In the genomic region with DNA sequence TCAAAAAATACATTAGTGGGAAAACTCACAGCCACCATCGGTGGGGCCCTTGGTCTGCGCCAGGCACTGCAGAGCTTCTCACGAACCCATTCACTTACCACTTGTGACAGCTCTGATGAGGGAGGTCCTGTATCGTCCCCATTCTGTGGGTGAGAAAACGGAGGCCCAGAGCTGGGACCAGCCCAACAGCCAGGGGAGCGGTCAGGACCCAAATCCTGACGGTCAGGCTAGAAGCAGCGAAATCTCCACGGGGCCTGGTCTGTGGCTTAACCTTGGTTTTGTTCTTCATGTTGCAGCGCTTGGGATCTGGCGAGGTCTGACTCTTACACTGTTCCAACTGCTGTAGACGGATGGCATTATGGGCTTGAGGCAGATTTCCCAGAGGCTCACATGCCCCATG, we compare ENCODE assay signal across 28 cellular contexts. TPM values are rescaled to one million over a fixed set of nuclear protein-coding genes. Genes with fewer than 3 reads are reported as not detected.
DNase-seq lines count a peak whose midpoint lies in the region; ATAC-seq lines count a peak whose summit lies in the region.
"Had no signal": no experiment of that assay in that cellular context is flagged by ENCODE, and none has a peak within 500 bp of the region (broad histone marks: within the 10 kb centered on the region; RNA-seq: fewer than 3 reads in every experiment).

No MANE protein-coding gene starts in this region.

- H3K27me3 ChIP-seq in BLaER1 = no peaks in the 10 kb centered on the region
- H3K27me3 ChIP-seq in CD4-positive, CD25-positive, alpha-beta regulatory T cell (ENCODE audit: control insufficient read depth, insufficient read depth, low read length) = peaks cover 3% of the 10 kb centered on the region
- peaks cover 0 to 1% of the 10 kb centered on the region in 2 donors for H3K27me3 ChIP-seq in naive thymus-derived CD4-positive, alpha-beta T cell (ENCODE audit: control insufficient read depth in 2 of 2, insufficient read depth in 2 of 2, low read length in 2 of 2)

- H3K36me3 ChIP-seq in BLaER1 (no peaks in the 10 kb centered on the region), KOPT-K1 (ENCODE audit: insufficient read depth, low read length) (no peaks in the 10 kb centered on the region)
- H3K36me3 ChIP-seq in CD4-positive, CD25-positive, alpha-beta regulatory T cell (ENCODE audit: control insufficient read depth, insufficient read depth, low read length) = no peaks in the 10 kb centered on the region
- no peaks in the 10 kb centered on the region for H3K36me3 ChIP-seq in naive thymus-derived CD4-positive, alpha-beta T cell (ENCODE audit: control insufficient read depth in 2 of 3, insufficient read depth in 3 of 3, low read length in 3 of 3)

- H3K36me3 Mint-ChIP-seq in CD4-positive, CD25-positive, alpha-beta regulatory T cell = no peaks in the 10 kb centered on the region
- H3K36me3 Mint-ChIP-seq in naive thymus-derived CD4-positive, alpha-beta T cell = no peaks in the 10 kb centered on the region
- H3K36me3 Mint-ChIP-seq: IgD-negative memory B cell had no signal

- no peaks in the 10 kb centered on the region for H4K20me1 ChIP-seq in BLaER1

- CTCF ChIA-PET in naive thymus-derived CD4-positive, alpha-beta T cell (lab: Charles Lee) = interaction anchor here (1.9 kb wide), 1 partner anchor 31 kb away, joined by 8 read pairs; no protein-coding TSS in a partner anchor

- H3K4me3 Mint-ChIP-seq in CD4-positive, CD25-positive, alpha-beta regulatory T cell = no peak overlapping the region
- peak overlapping the region in 1 of 10 donors; percentile 77 for H3K4me3 Mint-ChIP-seq in naive thymus-derived CD4-positive, alpha-beta T cell
- H3K4me3 Mint-ChIP-seq: IgD-negative memory B cell had no signal

- H3K27ac Mint-ChIP-seq in CD4-positive, CD25-positive, alpha-beta regulatory T cell = peak overlapping the region; percentile 79 to 83 (median 79)
- peak overlapping the region in 8 of 9 donors; percentile 37 to 90 (median 59) for H3K27ac Mint-ChIP-seq in naive thymus-derived CD4-positive, alpha-beta T cell
- H3K27ac Mint-ChIP-seq: IgD-negative memory B cell had no signal

- H3K9me3 ChIP-seq in BLaER1 (peaks cover 14% of the 10 kb centered on the region), KOPT-K1 (ENCODE audit: insufficient read depth, low read length, poor library complexity, severe bottlenecking) (peaks cover 3% of the 10 kb centered on the region)
- no peaks in the 10 kb centered on the region for H3K9me3 ChIP-seq in CD4-positive, CD25-positive, alpha-beta regulatory T cell (ENCODE audit: control insufficient read depth in 2 of 2, low read length in 2 of 2)
- no peaks in the 10 kb centered on the region for H3K9me3 ChIP-seq in naive thymus-derived CD4-positive, alpha-beta T cell (ENCODE audit: control insufficient read depth in 2 of 3, low read length in 3 of 3)
- H3K9me3 ChIP-seq: A549 had no signal

- peak overlapping the region; percentile 41; the same call in 1 of the 2 replicates for H3K9ac ChIP-seq in BLaER1
- H3K9ac ChIP-seq: GM23248 had no signal

- H3K27ac ChIP-seq in BLaER1 = peak overlapping the region; percentile 73
- H3K27ac ChIP-seq in CD4-positive, CD25-positive, alpha-beta regulatory T cell (ENCODE audit: insufficient read depth, low read length, poor library complexity, severe bottlenecking) = peak overlapping the region; percentile 7
- peak overlapping the region; percentile 97 for H3K27ac ChIP-seq in KOPT-K1 (ENCODE audit: low read depth, low read length, poor library complexity, severe bottlenecking)
- no peak overlapping the region for H3K27ac ChIP-seq in naive thymus-derived CD4-positive, alpha-beta T cell (ENCODE audit: low read depth, low read length)
- H3K27ac ChIP-seq: A549, C4-2B, GM23248, HL-60, PC-9 had no signal

- H3K27me3 Mint-ChIP-seq in CD4-positive, CD25-positive, alpha-beta regulatory T cell = peaks cover 19% of the 10 kb centered on the region
- H3K27me3 Mint-ChIP-seq in naive thymus-derived CD4-positive, alpha-beta T cell = peaks cover 11 to 27% (median 13%) of the 10 kb centered on the region in 5 donors

- peaks cover 8 to 47% (median 32%) of the 10 kb centered on the region in 4 donors for H3K4me1 Mint-ChIP-seq in CD4-positive, CD25-positive, alpha-beta regulatory T cell
- H3K4me1 Mint-ChIP-seq in naive thymus-derived CD4-positive, alpha-beta T cell = peaks cover 13 to 60% (median 48%) of the 10 kb centered on the region in 7 donors

- H3K4me3 ChIP-seq in BLaER1 = no peak overlapping the region
- no peak overlapping the region for H3K4me3 ChIP-seq in CD4-positive, CD25-positive, alpha-beta regulatory T cell (ENCODE audit: low read depth, low read length)
- no peak overlapping the region for H3K4me3 ChIP-seq in naive thymus-derived CD4-positive, alpha-beta T cell (ENCODE audit: low read length)
- H3K4me3 ChIP-seq: A549, GM23248, PC-9 had no signal

- POLR2A ChIA-PET in naive thymus-derived CD4-positive, alpha-beta T cell (lab: Charles Lee) = interaction anchor here (1.5 to 2.6 kb wide), 3 partner anchors 9 to 96 kb away, joined by 5 to 16 read pairs (median 5); partner anchors contain the start of gene APMAP

- ATAC-seq in CD4-positive, CD25-positive, alpha-beta regulatory T cell (ENCODE audit: low read depth in 2 of 2) = no peak
- ATAC-seq in naive thymus-derived CD4-positive, alpha-beta T cell = no peak

- no peak for DNase-seq in CD4-positive, CD25-positive, alpha-beta regulatory T cell
- DNase-seq in naive thymus-derived CD4-positive, alpha-beta T cell = no peak
- DNase-seq in effector CD4-positive, alpha-beta T cell = no peak
- no peak for DNase-seq in effector CD8-positive, alpha-beta T cell (lab: John Stamatoyannopoulos, UW)
- DNase-seq in germinal center (ENCODE audit: low spot score) = no peak
- DNase-seq: AML-193, COR-L47, DMS53, GM23248, H7, Karpas-422, MV-4-11, NCI-H1105, NCI-H1436 treated with DMSO at 0.1 percent for 48 hours, NCI-H187 treated with DMSO at 0.1 percent for 48 hours, NCI-H2107, NCI-H446, NCI-H524 treated with DMSO at 0.1 percent for 48 hours, NCI-H774, PC-9, SHP77 had no signal

- intact Hi-C loops in naive thymus-derived CD4-positive, alpha-beta T cell (cut with micrococcal nuclease) = loop anchor here in 1 of 2 donors (1.0 to 2.0 kb wide), 6 partner anchors 8 to 106 kb away; partner anchors contain the start of genes ACSS1, APMAP and ENTPD6

- H3K9me3 Mint-ChIP-seq in CD4-positive, CD25-positive, alpha-beta regulatory T cell = peaks cover 0 to 2% (median 0%) of the 10 kb centered on the region in 7 donors
- H3K9me3 Mint-ChIP-seq in naive thymus-derived CD4-positive, alpha-beta T cell = no peaks in the 10 kb centered on the region
- H3K9me3 Mint-ChIP-seq: IgD-negative memory B cell had no signal

- H3K4me1 ChIP-seq in BLaER1 = peaks cover 50% of the 10 kb centered on the region
- peaks cover 26% of the 10 kb centered on the region for H3K4me1 ChIP-seq in CD4-positive, CD25-positive, alpha-beta regulatory T cell (ENCODE audit: control insufficient read depth, insufficient read depth, low read length, poor library complexity, severe bottlenecking)
- peaks cover 23 to 29% of the 10 kb centered on the region in 2 donors for H3K4me1 ChIP-seq in naive thymus-derived CD4-positive, alpha-beta T cell (ENCODE audit: control insufficient read depth in 2 of 2, insufficient read depth in 2 of 2, low read length in 2 of 2)

- peak overlapping the region; percentile 81 for H3K4me2 ChIP-seq in BLaER1
- H3K4me2 ChIP-seq: A549, PC-9 had no signal

RNA-seq across cellular contexts. Expression of gene VSX1, which starts 7.7 kb away (rescaled TPM):
- total RNA-seq in CD4-positive, CD25-positive, alpha-beta regulatory T cell = not detected
- not detected for polyA plus RNA-seq in CD4-positive, CD25-positive, alpha-beta regulatory T cell
- not detected for total RNA-seq in naive thymus-derived CD4-positive, alpha-beta T cell
- not detected for polyA plus RNA-seq in naive thymus-derived CD4-positive, alpha-beta T cell
- total RNA-seq: GM23248, H7, SK-MEL-5 had no signal
- polyA plus RNA-seq: GM23248, IgD-negative memory B cell had no signal

RNA-seq across cellular contexts. Expression of gene ACSS1, which starts 31.7 kb away (rescaled TPM):
- 38.7 TPM for total RNA-seq in CD4-positive, CD25-positive, alpha-beta regulatory T cell
- 10 to 100 TPM; 39.8 to 47.3 (median 40.9) TPM for polyA plus RNA-seq in CD4-positive, CD25-positive, alpha-beta regulatory T cell
- total RNA-seq in naive thymus-derived CD4-positive, alpha-beta T cell = 10 to 100 TPM; 33.1 to 51.7 (median 38.4) TPM
- polyA plus RNA-seq in naive thymus-derived CD4-positive, alpha-beta T cell = 10 to 100 TPM; 39.7 to 44.7 TPM
- total RNA-seq: H7 had no signal
